In genomic region chr11:102559839-102560238, GRCh38 we compare ENCODE assay signal across 2 cellular contexts.
A peak's percentile ranks its signal among the peaks of the same experiment; 100 is the strongest.
TF ChIP-seq lines count a peak whose summit lies in the region.

No MANE protein-coding gene starts in this region.

TF ChIP-seq in A549, 52 proteins besides CTCF, POLR2A, EP300 and RAD21 (continued from another document):
- TF ChIP-seq ATOH8 (CRISPR knock-in tag; IDR thresholded peaks at IDR 0.05; ENCODE audit: low read depth) (no peak), NR3C1 (IDR thresholded peaks at IDR 0.05) (no peak), EHMT2 (IDR thresholded peaks at IDR 0.05; ENCODE audit: low read depth) (no peak), MAX (IDR thresholded peaks at IDR 0.05) (no peak)

TF ChIP-seq in GM12878, 131 proteins besides CTCF, POLR2A, EP300 and RAD21 (continued from another document and continues in another):
- no peak for TF ChIP-seq HSF1 (IDR thresholded peaks at IDR 0.05; ENCODE audit: low read depth, low read length)
- TF ChIP-seq BMI1 (IDR thresholded peaks at IDR 0.05; ENCODE audit: borderline replicate concordance): no peak
- TF ChIP-seq MYC (IDR thresholded peaks at IDR 0.05; ENCODE audit: insufficient read depth, insufficient read length, insufficient replicate concordance, low read length, severe bottlenecking): no peak
- no peak for TF ChIP-seq E2F4 (IDR thresholded peaks at IDR 0.05; ENCODE audit: low read depth, low read length)
- TF ChIP-seq TCF7 (IDR thresholded peaks at IDR 0.05; ENCODE audit: borderline replicate concordance): no peak
- no peak for TF ChIP-seq BHLHE40 (IDR thresholded peaks at IDR 0.05; ENCODE audit: borderline replicate concordance in 1 of 2, low read depth in 2 of 2, low read length in 1 of 2)
- no peak for TF ChIP-seq STAT1 (conservative IDR thresholded peaks at IDR 0.05)
- no peak for TF ChIP-seq SPI1 (IDR thresholded peaks at IDR 0.05; ENCODE audit: borderline replicate concordance, insufficient read depth, low read depth, low read length)
- no peak for TF ChIP-seq ZNF622 (IDR thresholded peaks at IDR 0.05)
- TF ChIP-seq PBX3 (IDR thresholded peaks at IDR 0.05; ENCODE audit: insufficient replicate concordance, low read depth, low read length): no peak
- TF ChIP-seq ZZZ3 (IDR thresholded peaks at IDR 0.05; ENCODE audit: control insufficient read depth, insufficient read length, low read depth): no peak
- TF ChIP-seq NR2C2 (IDR thresholded peaks at IDR 0.05; ENCODE audit: borderline replicate concordance, control insufficient read depth, insufficient read length, low read depth): no peak
- TF ChIP-seq ZBTB11 (CRISPR knock-in tag; IDR thresholded peaks at IDR 0.05): no peak
- TF ChIP-seq SIX5 (IDR thresholded peaks at IDR 0.05; ENCODE audit: low read depth, low read length, severe bottlenecking): no peak
- peak; percentile 48; the same call in 1 of the 2 replicates for TF ChIP-seq ATF2 (IDR thresholded peaks at IDR 0.05; ENCODE audit: low read length)
- no peak for TF ChIP-seq RB1 (IDR thresholded peaks at IDR 0.05; ENCODE audit: borderline replicate concordance)
- TF ChIP-seq PAX8 (IDR thresholded peaks at IDR 0.05): no peak
- no peak for TF ChIP-seq WRNIP1 (IDR thresholded peaks at IDR 0.05; ENCODE audit: borderline replicate concordance, low read depth, low read length)
- TF ChIP-seq JUNB (IDR thresholded peaks at IDR 0.05): no peak
- no peak for TF ChIP-seq RFX5 (IDR thresholded peaks at IDR 0.05; ENCODE audit: low read depth, low read length)
- TF ChIP-seq PRDM15 (CRISPR knock-in tag; IDR thresholded peaks at IDR 0.05): no peak
- peak; percentile 75 for TF ChIP-seq RUNX3 (IDR thresholded peaks at IDR 0.05; ENCODE audit: low read length)
- TF ChIP-seq FOXK2 (IDR thresholded peaks at IDR 0.05): no peak
- no peak for TF ChIP-seq CEBPZ (IDR thresholded peaks at IDR 0.05; ENCODE audit: low read depth, low read length)
- no peak for TF ChIP-seq USF1 (IDR thresholded peaks at IDR 0.05; ENCODE audit: borderline replicate concordance, extremely low read length, insufficient read depth, low read depth, low read length)
- no peak for TF ChIP-seq HDGF (IDR thresholded peaks at IDR 0.05)
- no peak for TF ChIP-seq ZSCAN29 (IDR thresholded peaks at IDR 0.05)
- no peak for TF ChIP-seq ZBED1 (IDR thresholded peaks at IDR 0.05; ENCODE audit: borderline replicate concordance)
- TF ChIP-seq ELK1 (IDR thresholded peaks at IDR 0.05; ENCODE audit: low read depth, low read length): no peak
- TF ChIP-seq ASH2L (IDR thresholded peaks at IDR 0.05; ENCODE audit: borderline replicate concordance, low read depth): no peak
- TF ChIP-seq ZNF217 (IDR thresholded peaks at IDR 0.05): no peak
- TF ChIP-seq MTA2 (IDR thresholded peaks at IDR 0.05; ENCODE audit: low read depth): peak; percentile 3; the same call in 1 of the 2 replicates
- TF ChIP-seq E2F8 (IDR thresholded peaks at IDR 0.05; ENCODE audit: low read depth, partially characterized antibody): no peak
- no peak for TF ChIP-seq MYB (IDR thresholded peaks at IDR 0.05; ENCODE audit: borderline replicate concordance, low read depth, low read length)
- TF ChIP-seq SMC3 (IDR thresholded peaks at IDR 0.05; ENCODE audit: borderline replicate concordance, low read length): no peak
- no peak for TF ChIP-seq RBBP5 (conservative IDR thresholded peaks at IDR 0.05)
- TF ChIP-seq IKZF1 (conservative IDR thresholded peaks at IDR 0.05): no peak; the same call in 1 of the 2 replicates
- TF ChIP-seq YY1 (IDR thresholded peaks at IDR 0.05; ENCODE audit: low read depth, low read length): no peak
- no peak for TF ChIP-seq IRF4 (IDR thresholded peaks at IDR 0.05; ENCODE audit: low read depth, low read length)
